7 cellular contexts compared by ENCODE assay signal in the genomic region with DNA sequence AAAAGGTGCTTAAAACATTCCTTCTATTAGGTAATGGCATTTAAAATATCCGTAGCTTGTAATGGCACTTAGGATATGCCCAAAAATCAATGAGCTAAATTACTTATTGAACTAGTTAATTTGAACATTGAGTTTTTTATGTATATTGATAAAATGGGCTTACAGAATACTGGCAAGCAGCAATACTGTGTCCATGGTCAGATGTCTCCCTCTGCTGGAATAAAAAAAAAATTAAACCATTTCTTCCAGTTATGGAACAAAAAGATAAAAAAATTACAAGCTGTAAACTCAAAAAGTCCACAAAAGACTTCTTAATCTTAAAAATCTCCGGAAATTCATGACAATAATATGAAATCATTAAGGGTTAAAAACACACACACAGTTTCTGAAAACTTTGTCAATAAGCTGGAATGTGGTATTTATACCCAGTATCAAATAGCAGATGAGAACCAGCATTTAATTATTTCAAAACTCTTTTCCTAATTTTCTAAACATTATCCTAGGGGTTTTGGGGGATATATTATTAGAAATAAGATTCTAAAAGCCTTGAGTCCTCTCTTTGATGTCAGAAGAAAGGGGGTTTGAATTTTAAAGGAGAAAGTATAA. TPM values are rescaled to one million over a fixed set of nuclear protein-coding genes. Genes with fewer than 3 reads are reported as not detected.
DNase-seq lines count a peak whose midpoint lies in the region; ATAC-seq, FAIRE-seq and TF ChIP-seq lines count a peak whose summit lies in the region.

No MANE protein-coding gene starts in this region.

- intact Hi-C loops in pancreas (cut with DNase I): no loop called here

- peak; percentile 34 for FAIRE-seq in pancreas (lab: Jason Lieb, UNC)

- peak; percentile 37 for TF ChIP-seq CTCF in MM.1S (IDR thresholded peaks at IDR 0.05; ENCODE audit: low read length)
- peak; percentile 60 for TF ChIP-seq CTCF in brain microvascular endothelial cell (IDR thresholded peaks at IDR 0.05; ENCODE audit: low read depth, low read length, missing control alignments)
- peak in 2 of 4 donors; percentile 15 to 39 for TF ChIP-seq CTCF in pancreas (IDR thresholded peaks at IDR 0.05)

- H3K36me3 ChIP-seq in MM.1S (replicated peaks; ENCODE audit: insufficient read depth, low read length) (no peaks in the 10 kb centered on the region), brain microvascular endothelial cell (replicated peaks) (no peaks in the 10 kb centered on the region), pancreas (no peaks in the 10 kb centered on the region)

- H2AFZ ChIP-seq in MM.1S (ENCODE audit: low read length): no peak overlapping the region

- no peaks in the 10 kb centered on the region for H3K27me3 ChIP-seq in MM.1S (replicated peaks; ENCODE audit: insufficient read depth, low read length)
- no peaks in the 10 kb centered on the region for H3K27me3 ChIP-seq in brain microvascular endothelial cell (replicated peaks)
- H3K27me3 ChIP-seq in pancreas: no peaks in the 10 kb centered on the region

- no peaks in the 10 kb centered on the region for H3K4me1 ChIP-seq in MM.1S (ENCODE audit: low read length)
- no peaks in the 10 kb centered on the region for H3K4me1 ChIP-seq in pancreas

- H4K20me1 ChIP-seq in MM.1S (ENCODE audit: insufficient read depth, low read length): no peaks in the 10 kb centered on the region

- DNase-seq in GM03348 (ENCODE audit: low spot score): peak; percentile 54
- DNase-seq in MM.1S: peak; percentile 9
- no peak for DNase-seq in brain microvascular endothelial cell
- DNase-seq in pancreas: no peak
- no peak for DNase-seq in activated naive CD4-positive, alpha-beta T cell (lab: John Stamatoyannopoulos, UW)

- in situ Hi-C loops in brain microvascular endothelial cell (cut with HindIII; ENCODE audit: low pct_ligation_motif_present, low sequenced_read_pairs): no loop called here

- H3K27ac ChIP-seq in MM.1S (ENCODE audit: low read length) (no peak overlapping the region), brain microvascular endothelial cell (no peak overlapping the region), pancreas (no peak overlapping the region)

- no peak overlapping the region for H3K4me2 ChIP-seq in MM.1S (ENCODE audit: low read depth, low read length)

- ATAC-seq in pancreas (peak in 2 of 4 donors; percentile 47 to 54), GM18909 (IDR thresholded peaks at IDR 0.05; ENCODE audit: poor library complexity, unreplicated experiment) (no peak), HG03457 (IDR thresholded peaks at IDR 0.05; ENCODE audit: unreplicated experiment) (no peak)

- H3K9me3 ChIP-seq in MM.1S (replicated peaks; ENCODE audit: insufficient read depth, low read length) (no peaks in the 10 kb centered on the region), pancreas (no peaks in the 10 kb centered on the region)

- no peaks in the 10 kb centered on the region for H3F3A ChIP-seq in MM.1S (ENCODE audit: insufficient read depth, low read length)

- H3K4me3 ChIP-seq in MM.1S (ENCODE audit: low read length): no peak overlapping the region
- no peak overlapping the region for H3K4me3 ChIP-seq in brain microvascular endothelial cell (ENCODE audit: low read depth, low read length)
- H3K4me3 ChIP-seq in pancreas: no peak overlapping the region

- H3K79me2 ChIP-seq in MM.1S (ENCODE audit: low read length): no peaks in the 10 kb centered on the region

- no peaks in the 10 kb centered on the region for H3K9me2 ChIP-seq in MM.1S (replicated peaks; ENCODE audit: insufficient read depth, low read length)

- 6 to 10% methylated on average over 2 of the region's 2 CpGs for WGBS in pancreas, 2 donors

- no peak overlapping the region for H3K9ac ChIP-seq in MM.1S (ENCODE audit: low read length)

RNA-seq across cellular contexts. Expression of gene PSMD7, which starts 21.5 kb away (rescaled TPM):
- 10 to 100 TPM; 19.5 to 34.1 (median 30.0) TPM for total RNA-seq in pancreas
- polyA plus RNA-seq in pancreas: 10 to 100 TPM; 19.8 to 39.7 TPM

Comparison
In these comparisons a context has a peak if more than half of its experiments do, and no peak if none do; other contexts are left out.
1. DNase-seq: peak in GM03348 (single experiment) and MM.1S (single experiment); none in brain microvascular endothelial cell (single experiment), pancreas (0 of 6) and activated naive CD4-positive, alpha-beta T cell (0 of 4).